Comparison of ENCODE assay signal across 24 cellular contexts in genomic region chr2:191530618-191531017, GRCh38.
"Had no signal": no experiment of that assay in that cellular context is flagged by ENCODE, and none has a peak within 500 bp of the region (broad histone marks: within the 10 kb centered on the region; RNA-seq: fewer than 3 reads in every experiment).

No MANE protein-coding gene starts in this region.

- H3K9me3 Mint-ChIP-seq: natural killer cell, nephron progenitor cell, neural progenitor cell had no signal

- H3K9me3 ChIP-seq: left ventricle myocardium inferior, neutrophil, psoas muscle, right lobe of liver, stomach, testis, thyroid gland, transverse colon, upper lobe of left lung, vagina had no signal

- H3K4me1 ChIP-seq: left ventricle myocardium inferior, neural progenitor cell, parathyroid adenoma, psoas muscle, right lobe of liver, stomach, testis, thyroid gland, transverse colon, upper lobe of left lung, vagina had no signal

- H3K4me1 Mint-ChIP-seq: mesothelial cell of epicardium, naive B cell, nephron progenitor cell, neural progenitor cell had no signal

- DNase-seq: islet precursor cell; left ventricle myocardium inferior; mesendoderm; naive B cell; natural killer cell; nephron progenitor cell; occipital lobe; psoas muscle; right lobe of liver; stimulated activated CD4-positive, alpha-beta T cell treated with anti-CD3 and anti-CD28 coated beads, Interleukin-2, amount 100 ng/mL, for 24 hours; stimulated activated CD4-positive, alpha-beta T cell treated with anti-CD3 and anti-CD28 coated beads, Interleukin-4, amount 100 ng/mL, for 1 hour; stimulated activated naive CD4-positive, alpha-beta T cell; stomach; testis; thyroid gland; transverse colon; upper lobe of left lung had no signal

- H3K27ac Mint-ChIP-seq: mesothelial cell of epicardium, natural killer cell, nephron progenitor cell, neural progenitor cell had no signal

- H3K4me3 ChIP-seq: left ventricle myocardium inferior, lung, neural progenitor cell, psoas muscle, right lobe of liver, smooth muscle cell, stomach, testis, thyroid gland, transverse colon, upper lobe of left lung, vagina had no signal

- H3K27me3 ChIP-seq: neural progenitor cell, neutrophil, right lobe of liver, stomach, testis, thyroid gland, transverse colon, upper lobe of left lung, vagina had no signal

- H3K4me3 Mint-ChIP-seq: mesothelial cell of epicardium, naive B cell, natural killer cell, nephron progenitor cell, neural progenitor cell had no signal

- H3K36me3 Mint-ChIP-seq: mesothelial cell of epicardium, naive B cell, natural killer cell, neural progenitor cell had no signal

- H3K27ac ChIP-seq: left ventricle myocardium inferior, neural progenitor cell, neutrophil, parathyroid adenoma, psoas muscle, right lobe of liver, stomach, testis, thyroid gland, transverse colon, upper lobe of left lung, vagina had no signal

- H3K36me3 ChIP-seq: left ventricle myocardium inferior, neural progenitor cell, neutrophil, right lobe of liver, stomach, thyroid gland, transverse colon, upper lobe of left lung, vagina had no signal

- ATAC-seq: psoas muscle, right lobe of liver had no signal
